Comparison of ENCODE assay signal across 20 cellular contexts in the genomic region with DNA sequence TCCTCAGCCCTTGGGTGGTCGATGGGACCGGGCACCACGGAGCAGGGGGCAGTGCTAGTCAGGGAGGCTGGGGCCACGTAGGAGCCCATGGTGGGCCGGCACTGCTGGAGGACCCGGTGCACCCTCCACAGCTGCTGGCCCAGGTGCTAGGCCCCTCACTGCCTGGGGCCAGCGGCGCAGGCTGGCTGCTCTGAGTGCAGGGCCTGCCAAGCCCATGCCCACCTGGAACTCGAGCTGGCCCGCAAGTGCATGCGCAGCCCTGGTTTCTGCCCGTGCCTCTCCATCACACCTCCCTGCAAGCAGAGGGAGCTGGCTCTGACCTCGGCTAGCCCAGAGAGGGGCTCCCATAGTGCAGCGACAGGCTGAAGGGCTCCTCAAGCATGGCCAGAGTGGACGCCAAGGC.
"Had no signal": no experiment of that assay in that cellular context is flagged by ENCODE, and none has a peak within 500 bp of the region (broad histone marks: within the 10 kb centered on the region; RNA-seq: fewer than 3 reads in every experiment).

No MANE protein-coding gene starts in this region.

- FAIRE-seq: keratinocyte, small intestine had no signal

- H3K4me3 ChIP-seq: left lung, lung, ovary, right atrium auricular region, sigmoid colon, spleen, tibial nerve, uterus had no signal

- H3K27ac ChIP-seq: left lung, ovary, right atrium auricular region, sigmoid colon, spleen, tibial nerve, uterus had no signal

- H3K36me3 ChIP-seq: left lung, ovary, right atrium auricular region, sigmoid colon, spleen, tibial nerve, uterus had no signal

- DNase-seq: head of caudate nucleus; hippocampal formation; left colon; left lung; naive thymus-derived CD8-positive, alpha-beta T cell; ovary; sigmoid colon; small intestine; spleen; stimulated activated CD4-positive, alpha-beta T cell treated with anti-CD3 and anti-CD28 coated beads, Interleukin-4, amount 100 ng/mL, for 4 hours; stimulated activated CD8-positive, alpha-beta memory T cell treated with anti-CD3 and anti-CD28 coated beads, Interleukin-4, amount 100 ng/mL, for 48 hours; stimulated activated naive CD4-positive, alpha-beta T cell treated with Interleukin-2 at 50 U/mL for 16 hours; stimulated activated naive CD8-positive, alpha-beta T cell treated with anti-CD3 and anti-CD28 coated beads, Interleukin-15, amount 100 ng/mL, for 72 hours; substantia nigra; uterus had no signal

- H3K4me1 ChIP-seq: uterus had no signal

- H3K27me3 ChIP-seq: left lung, ovary, right atrium auricular region, sigmoid colon, spleen, tibial nerve, uterus had no signal

- H3K9me3 ChIP-seq: ovary, right atrium auricular region, sigmoid colon, tibial nerve, uterus had no signal

- ATAC-seq: left colon; left lung; naive thymus-derived CD8-positive, alpha-beta T cell; stimulated activated memory B cell treated with anti-CD40 and anti-IgM and Interleukin-4, amounts not matched to agents 10 μg/mL and 1 μg/mL and 100 μg/mL, for 72 hours; stimulated activated naive CD8-positive, alpha-beta T cell treated with anti-CD3 and anti-CD28 coated beads, Interleukin-15, amount 100 ng/mL, for 72 hours had no signal
